Comparison of ENCODE assay signal across 12 cellular contexts in the genomic region with DNA sequence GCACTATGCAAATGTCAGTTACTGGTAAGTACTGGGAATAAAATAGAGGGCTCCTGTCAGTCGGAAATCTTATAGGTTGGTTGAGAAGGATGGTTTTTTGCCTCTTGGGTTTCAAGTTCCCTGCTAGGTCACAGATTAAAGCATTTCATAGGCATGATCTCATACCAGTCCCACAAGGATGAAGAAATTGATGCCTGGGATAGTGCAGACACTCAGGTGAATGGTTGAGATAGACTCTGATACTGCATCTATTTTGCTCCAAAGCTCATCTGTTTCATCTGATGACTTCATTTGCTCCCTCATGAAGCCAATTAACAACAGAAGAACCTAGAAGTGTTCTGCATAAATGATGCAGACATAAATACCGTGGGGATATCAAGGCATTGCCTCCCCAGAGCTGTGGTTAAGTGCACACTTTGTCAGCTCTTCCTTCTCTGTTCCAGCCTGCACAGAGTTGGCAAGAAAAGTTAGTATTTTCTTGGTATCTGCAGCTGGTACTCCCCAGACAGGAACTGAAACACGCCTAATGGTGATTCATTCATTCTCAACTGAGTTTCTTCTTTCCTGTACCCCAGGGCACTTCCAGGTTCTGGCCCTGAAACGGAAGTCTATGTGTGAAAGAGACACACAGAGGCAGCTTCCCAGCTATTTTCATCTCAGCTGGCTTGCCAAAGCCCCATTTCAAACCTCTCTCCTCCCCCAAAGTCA.
A peak's percentile ranks its signal among the peaks of the same experiment; 100 is the strongest.
DNase-seq lines count a peak whose midpoint lies in the region; ATAC-seq and TF ChIP-seq lines count a peak whose summit lies in the region.
"Had no signal": no experiment of that assay in that cellular context is flagged by ENCODE, and none has a peak within 500 bp of the region (broad histone marks: within the 10 kb centered on the region; RNA-seq: fewer than 3 reads in every experiment).

No MANE protein-coding gene starts in this region.

- H3K9ac ChIP-seq in BLaER1 treated with 17β-estradiol and CSF1 and Interleukin-3, amounts not matched to agents 10 nM and 100 nM = peak overlapping the region in 6 of 11 experiments; percentile 29 to 71 (median 56); a peak in 9 of 22 replicates
- H3K9ac ChIP-seq: KMS-11 had no signal

- no peak overlapping the region for H3K4me3 ChIP-seq in BLaER1 treated with 17β-estradiol and CSF1 and Interleukin-3, amounts not matched to agents 10 nM and 100 nM
- no peak overlapping the region for H3K4me3 ChIP-seq in thyroid gland (replicated peaks in 1 of 3)
- H3K4me3 ChIP-seq: smooth muscle cell, suprapubic skin had no signal

- DNase-seq in M059J (ENCODE audit: low read depth) (peak; percentile 73), thyroid gland (no peak), kidney glomerular epithelial cell (lab: John Stamatoyannopoulos, UW) (no peak)
- DNase-seq in activated CD8-positive, alpha-beta T cell treated with anti-CD3 and anti-CD28 coated beads for 36 hours = no peak
- DNase-seq in stimulated activated naive CD4-positive, alpha-beta T cell treated with Interleukin-2 at 50 U/mL for 16 hours (lab: John Stamatoyannopoulos, UW) = no peak
- DNase-seq: CD4-positive, alpha-beta T cell had no signal

- TF ChIP-seq POLR2A in thyroid gland (IDR thresholded peaks at IDR 0.05) = no peak

- CTCF ChIA-PET in activated CD8-positive, alpha-beta T cell treated with anti-CD3 and anti-CD28 coated beads for 36 hours (lab: Charles Lee) = no interaction called here

- no peak overlapping the region for H3K4me3 Mint-ChIP-seq in activated CD8-positive, alpha-beta T cell treated with anti-CD3 and anti-CD28 coated beads for 36 hours
- H3K4me3 Mint-ChIP-seq: CD4-positive, alpha-beta T cell had no signal

- no peaks in the 10 kb centered on the region for H3K27me3 Mint-ChIP-seq in activated CD8-positive, alpha-beta T cell treated with anti-CD3 and anti-CD28 coated beads for 36 hours
- H3K27me3 Mint-ChIP-seq: CD4-positive, alpha-beta T cell had no signal

- no peaks in the 10 kb centered on the region for H3K9me3 Mint-ChIP-seq in activated CD8-positive, alpha-beta T cell treated with anti-CD3 and anti-CD28 coated beads for 36 hours

- no peak for TF ChIP-seq CTCF in thyroid gland (IDR thresholded peaks at IDR 0.05)
- no peak for TF ChIP-seq CTCF in activated CD8-positive, alpha-beta T cell treated with anti-CD3 and anti-CD28 coated beads for 36 hours (IDR thresholded peaks at IDR 0.05)

- H3K4me1 ChIP-seq in BLaER1 treated with 17β-estradiol and CSF1 and Interleukin-3, amounts not matched to agents 10 nM and 100 nM = peaks cover 33 to 79% (median 59%) of the 10 kb centered on the region in 10 experiments
- no peaks in the 10 kb centered on the region for H3K4me1 ChIP-seq in thyroid gland
- H3K4me1 ChIP-seq: suprapubic skin had no signal

- 70 to 79% methylated on average over 4 of the region's 4 CpGs for WGBS in thyroid gland, 2 donors

- ATAC-seq in GM21447 (IDR thresholded peaks at IDR 0.05; ENCODE audit: unreplicated experiment) (peak; percentile 67), esophagus mucosa (peak; percentile 87)
- ATAC-seq in activated CD8-positive, alpha-beta T cell treated with anti-CD3 and anti-CD28 coated beads for 36 hours = no peak

- peak overlapping the region; percentile 64 to 85 (median 77) for H3K4me2 ChIP-seq in BLaER1 treated with 17β-estradiol and CSF1 and Interleukin-3, amounts not matched to agents 10 nM and 100 nM
- H3K4me2 ChIP-seq: KMS-11, smooth muscle cell had no signal

- H3K27me3 ChIP-seq in BLaER1 treated with 17β-estradiol and CSF1 and Interleukin-3, amounts not matched to agents 10 nM and 100 nM = no peaks in the 10 kb centered on the region
- no peaks in the 10 kb centered on the region for H3K27me3 ChIP-seq in thyroid gland

- POLR2A ChIA-PET in activated CD8-positive, alpha-beta T cell treated with anti-CD3 and anti-CD28 coated beads for 36 hours (lab: Charles Lee) = no interaction called here

- no peaks in the 10 kb centered on the region for H3K36me3 Mint-ChIP-seq in activated CD8-positive, alpha-beta T cell treated with anti-CD3 and anti-CD28 coated beads for 36 hours (ENCODE audit: low read depth)

- no peaks in the 10 kb centered on the region for H3K36me3 ChIP-seq in BLaER1 treated with 17β-estradiol and CSF1 and Interleukin-3, amounts not matched to agents 10 nM and 100 nM
- H3K36me3 ChIP-seq in thyroid gland = no peaks in the 10 kb centered on the region
- H3K36me3 ChIP-seq: suprapubic skin had no signal

- no peaks in the 10 kb centered on the region for H3K4me1 Mint-ChIP-seq in activated CD8-positive, alpha-beta T cell treated with anti-CD3 and anti-CD28 coated beads for 36 hours (ENCODE audit: low read depth)

- H3K27ac Mint-ChIP-seq in activated CD8-positive, alpha-beta T cell treated with anti-CD3 and anti-CD28 coated beads for 36 hours = no peak overlapping the region
- H3K27ac Mint-ChIP-seq: CD4-positive, alpha-beta T cell had no signal

- H3K27ac ChIP-seq in BLaER1 treated with 17β-estradiol and CSF1 and Interleukin-3, amounts not matched to agents 10 nM and 100 nM = peak overlapping the region in 9 of 11 experiments; percentile 49 to 88 (median 77); a peak in 18 of 22 replicates
- H3K27ac ChIP-seq in thyroid gland = no peak overlapping the region
- H3K27ac ChIP-seq: KMS-11, suprapubic skin had no signal

- intact Hi-C loops in thyroid gland (cut with DNase I) = no loop called here
- intact Hi-C loops in activated CD8-positive, alpha-beta T cell treated with anti-CD3 and anti-CD28 coated beads for 36 hours (cut with micrococcal nuclease) = no loop called here

- H3K9me3 ChIP-seq in BLaER1 treated with 17β-estradiol and CSF1 and Interleukin-3, amounts not matched to agents 10 nM and 100 nM (replicated peaks in 1 of 11) = peaks cover 0 to 14% (median 4%) of the 10 kb centered on the region in 11 experiments; a peak in 7 of 22 replicates
- H3K9me3 ChIP-seq in thyroid gland = no peaks in the 10 kb centered on the region
- H3K9me3 ChIP-seq: suprapubic skin had no signal

- peaks cover 0 to 4% (median 0%) of the 10 kb centered on the region in 11 experiments; a peak in 3 of 22 replicates for H4K20me1 ChIP-seq in BLaER1 treated with 17β-estradiol and CSF1 and Interleukin-3, amounts not matched to agents 10 nM and 100 nM

Comparison
In these comparisons a context has a peak if more than half of its experiments do, and no peak if none do; other contexts are left out.
1. H3K27ac ChIP-seq: peak in BLaER1 treated with 17β-estradiol and CSF1 and Interleukin-3, amounts not matched to agents 10 nM and 100 nM (9 of 11); none in thyroid gland (0 of 3).